In genomic region chr2:196131949-196132925, GRCh38 we compare ENCODE assay signal across 10 cellular contexts. TPM values are rescaled to one million over a fixed set of nuclear protein-coding genes. Genes with fewer than 3 reads are reported as not detected.
DNase-seq lines count a peak whose midpoint lies in the region; ATAC-seq, FAIRE-seq and TF ChIP-seq lines count a peak whose summit lies in the region.
"Had no signal": no experiment of that assay in that cellular context is flagged by ENCODE, and none has a peak within 500 bp of the region (broad histone marks: within the 10 kb centered on the region; RNA-seq: fewer than 3 reads in every experiment).

No MANE protein-coding gene starts in this region.

- no peaks in the 10 kb centered on the region for H3K27me3 Mint-ChIP-seq in CD4-positive, alpha-beta T cell

- H3K36me3 Mint-ChIP-seq in CD4-positive, alpha-beta T cell (ENCODE audit: low read depth): peaks cover 88% of the 10 kb centered on the region

- H3K4me1 ChIP-seq in KMS-11 (ENCODE audit: low read depth, poor library complexity, severe bottlenecking) (peaks cover 59% of the 10 kb centered on the region), lung (ENCODE audit: control insufficient read depth in 2 of 2, insufficient read depth in 2 of 2, low read length in 2 of 2) (no peaks in the 10 kb centered on the region), pancreas (no peaks in the 10 kb centered on the region), left ventricle myocardium inferior (no peaks in the 10 kb centered on the region)

- peak overlapping the region; percentile 77 for H3K27ac Mint-ChIP-seq in CD4-positive, alpha-beta T cell
- H3K27ac Mint-ChIP-seq: nephron had no signal

- H3K36me3 ChIP-seq in KMS-11 (ENCODE audit: insufficient read depth): peaks cover 6% of the 10 kb centered on the region; the same call in 1 of the 2 replicates
- H3K36me3 ChIP-seq in lung (ENCODE audit: control insufficient read depth in 2 of 2, insufficient read depth in 2 of 2, low read length in 2 of 2): peaks cover under 1 to 5% of the 10 kb centered on the region in 2 donors
- peaks cover 0 to 3% (median 1%) of the 10 kb centered on the region in 3 donors for H3K36me3 ChIP-seq in pancreas
- H3K36me3 ChIP-seq in left ventricle myocardium inferior: peaks cover 28% of the 10 kb centered on the region

- WGBS in lung, 2 donors: 73 to 81% methylated on average over 5 of the region's 5 CpGs
- 82 to 85% methylated on average over 5 of the region's 5 CpGs for WGBS in pancreas, 2 donors

- no peaks in the 10 kb centered on the region; the same call in 1 of the 2 replicates for H3K79me2 ChIP-seq in KMS-11 (ENCODE audit: insufficient read depth, low read depth)

- POLR2A ChIA-PET in CD4-positive, alpha-beta T cell (lab: Charles Lee): interaction anchor here (0.8 to 4.6 kb wide), 10 partner anchors 12 to 146 kb away, joined by 3 to 24 read pairs (median 3); partner anchors contain the start of gene STK17B

- H3K4me2 ChIP-seq in KMS-11: peak overlapping the region; percentile 61; the same call in 1 of the 2 replicates

- H2AFZ ChIP-seq in KMS-11 (ENCODE audit: low read depth): no peak overlapping the region

- no peak overlapping the region; the same call in 1 of the 2 replicates for H3K9ac ChIP-seq in KMS-11

- peaks cover 30% of the 10 kb centered on the region for H3K4me1 Mint-ChIP-seq in CD4-positive, alpha-beta T cell (ENCODE audit: low read depth)
- H3K4me1 Mint-ChIP-seq: nephron had no signal

- CTCF ChIA-PET in CD4-positive, alpha-beta T cell (lab: Charles Lee): interaction anchor here (0.7 to 0.9 kb wide), 4 partner anchors 8 to 205 kb away, joined by 3 read pairs; no protein-coding TSS in a partner anchor

- ATAC-seq in CD4-positive, alpha-beta T cell (ENCODE audit: poor library complexity): peak; percentile 25
- peak; percentile 10 for ATAC-seq in lung (ENCODE audit: insufficient read depth, low FRiP score)
- ATAC-seq in pancreas: no peak

- no peak for TF ChIP-seq CTCF in CD4-positive, alpha-beta T cell (IDR thresholded peaks at IDR 0.05)
- TF ChIP-seq CTCF in KMS-11 (conservative IDR thresholded peaks at IDR 0.05; ENCODE audit: low read depth, low read length) (no peak), lung (IDR thresholded peaks at IDR 0.05; ENCODE audit: control extremely low read depth, extremely low read depth) (no peak), pancreas (IDR thresholded peaks at IDR 0.05) (no peak), left ventricle myocardium inferior (IDR thresholded peaks at IDR 0.05; ENCODE audit: borderline replicate concordance) (no peak)

- no peak for FAIRE-seq in pancreas (lab: Jason Lieb, UNC)

- DNase-seq in CD4-positive, alpha-beta T cell: peak in 8 of 10 experiments; percentile 31 to 52 (median 40)
- peak; percentile 34 for DNase-seq in activated T-cell treated with anti-CD3 and anti-CD28 coated beads for 48 hours (ENCODE audit: low read depth)
- no peak for DNase-seq in lung (ENCODE audit: low spot score)
- DNase-seq in NCI-H2029 treated with DMSO at 0.1 percent for 48 hours (lab: John Stamatoyannopoulos, UW): no peak
- no peak for DNase-seq in pancreas
- no peak for DNase-seq in left ventricle myocardium inferior
- no peak for DNase-seq in SW 1271 (lab: John Stamatoyannopoulos, UW)
- DNase-seq: anterior cingulate cortex had no signal

- H3K4me3 ChIP-seq in KMS-11 (IDR thresholded peaks at IDR 0.05; ENCODE audit: insufficient read depth, low read depth, low read length) (no peak overlapping the region), lung (no peak overlapping the region), pancreas (no peak overlapping the region), left ventricle myocardium inferior (no peak overlapping the region)

- intact Hi-C loops in CD4-positive, alpha-beta T cell (cut with DNase I, micrococcal nuclease): loop anchor here in 1 of 2 experiments (2.0 to 5.0 kb wide), 3 partner anchors 35 to 205 kb away; no protein-coding TSS in a partner anchor
- intact Hi-C loops in pancreas (cut with DNase I) (no loop called here), left ventricle myocardium inferior (cut with micrococcal nuclease) (no loop called here)

- peak overlapping the region; percentile 7 for H3K4me3 Mint-ChIP-seq in CD4-positive, alpha-beta T cell
- H3K4me3 Mint-ChIP-seq: nephron had no signal

- H3K9me3 ChIP-seq in CD4-positive, alpha-beta T cell (ENCODE audit: control insufficient read depth, low read length): peaks cover 61% of the 10 kb centered on the region
- H3K9me3 ChIP-seq in lung (ENCODE audit: control insufficient read depth in 2 of 2, insufficient read depth in 1 of 2, low read length in 1 of 2) (peaks cover 14 to 32% of the 10 kb centered on the region in 2 donors), pancreas (peaks cover 0 to 7% (median 3%) of the 10 kb centered on the region in 4 donors), left ventricle myocardium inferior (replicated peaks) (peaks cover 68% of the 10 kb centered on the region)

- H3K27ac ChIP-seq in CD4-positive, alpha-beta T cell (ENCODE audit: low read depth, low read length): no peak overlapping the region
- H3K27ac ChIP-seq in KMS-11 (peak overlapping the region; percentile 58), lung (ENCODE audit: low read depth in 1 of 2, low read length in 1 of 2) (no peak overlapping the region), pancreas (no peak overlapping the region), left ventricle myocardium inferior (replicated peaks) (no peak overlapping the region)

- H3K9me3 Mint-ChIP-seq in CD4-positive, alpha-beta T cell: peaks cover 27% of the 10 kb centered on the region

- no peaks in the 10 kb centered on the region for H4K20me1 ChIP-seq in KMS-11 (ENCODE audit: insufficient read depth)

- no peaks in the 10 kb centered on the region for H3K27me3 ChIP-seq in CD4-positive, alpha-beta T cell (ENCODE audit: control insufficient read depth, insufficient read depth, low read length)
- H3K27me3 ChIP-seq in KMS-11 (ENCODE audit: insufficient read depth, low read depth) (no peaks in the 10 kb centered on the region), lung (ENCODE audit: control insufficient read depth, insufficient read depth) (no peaks in the 10 kb centered on the region), pancreas (no peaks in the 10 kb centered on the region), left ventricle myocardium inferior (ENCODE audit: low read depth) (no peaks in the 10 kb centered on the region)

RNA-seq across cellular contexts. Expression of gene STK17B, which starts 39.1 kb away (rescaled TPM):
- 100 to 1,000 TPM; 645 to 648 TPM for total RNA-seq in CD4-positive, alpha-beta T cell
- total RNA-seq in lung: 10 to 100 TPM; 35.8 to 73.7 TPM
- 10 to 100 TPM in 1 of 2 donors, 1 to 10 TPM in 1; 9.0 to 18.6 TPM for polyA plus RNA-seq in lung
- 10 to 100 TPM in 1 of 6 donors, 1 to 10 TPM in 5; 4.8 to 10.9 (median 7.2) TPM for total RNA-seq in pancreas
- polyA plus RNA-seq in pancreas: 1 to 10 TPM; 1.9 to 2.1 TPM
- 4.9 TPM for total RNA-seq in left ventricle myocardium inferior

Comparison
In these comparisons a context has a peak if more than half of its experiments do, and no peak if none do; other contexts are left out.
1. ATAC-seq: peak in CD4-positive, alpha-beta T cell (single experiment) and lung (single experiment); none in pancreas (0 of 4).
2. DNase-seq: peak in CD4-positive, alpha-beta T cell (8 of 10) and activated T-cell treated with anti-CD3 and anti-CD28 coated beads for 48 hours (single experiment); none in lung (single experiment), NCI-H2029 treated with DMSO at 0.1 percent for 48 hours (single experiment), pancreas (0 of 6), left ventricle myocardium inferior (single experiment) and SW 1271 (0 of 2).
3. RNA of gene STK17B, which starts 39.1 kb away (total RNA-seq): 645 to 648 TPM in CD4-positive, alpha-beta T cell; 35.8 to 73.7 TPM in lung, 4.8 to 10.9 TPM in pancreas and 4.9 TPM in left ventricle myocardium inferior (single experiment); every median in the first group is over 4 times any median in the second.